14 cellular contexts compared by ENCODE assay signal in the genomic region with DNA sequence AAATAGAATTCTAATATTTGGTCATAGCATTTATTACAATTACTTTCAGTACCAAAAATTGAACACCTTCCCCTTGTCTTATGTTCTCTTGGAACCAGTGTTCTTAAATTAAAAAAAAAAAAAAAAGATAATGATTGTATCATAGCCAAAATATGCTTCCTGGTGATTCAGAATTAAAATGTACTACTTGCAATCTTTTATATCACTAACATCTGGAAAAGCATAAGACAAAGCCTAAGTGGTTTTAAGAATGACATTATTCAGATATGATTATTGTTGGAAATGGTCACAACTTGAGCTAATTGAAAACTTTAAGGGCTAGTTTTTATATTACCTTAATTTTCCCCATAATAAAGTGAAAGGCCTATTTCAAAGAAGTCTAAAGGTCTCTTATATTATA.
"Had no signal": no experiment of that assay in that cellular context is flagged by ENCODE, and none has a peak within 500 bp of the region (broad histone marks: within the 10 kb centered on the region; RNA-seq: fewer than 3 reads in every experiment).

No MANE protein-coding gene starts in this region.

- H3K27ac Mint-ChIP-seq: activated naive CD4-positive, alpha-beta T cell treated with anti-CD3 and anti-CD28 coated beads, Interleukin-2, amount 10 ng/mL, durations not matched to agents 7 days and 5 days; activated T-helper 2 cell treated with anti-CD3 and anti-CD28 coated beads, Interferon-gamma antibody, Interleukin-2, Interleukin-4, amounts not matched to agents 10 μg/mL and 5 μg/mL and 100 μg/mL, durations not matched to agents 14 hours and 24 hours and 36 hours; naive thymus-derived CD8-positive, alpha-beta T cell; stimulated activated naive CD8-positive, alpha-beta T cell treated with anti-CD3 and anti-CD28 coated beads, Interleukin-15, amount 100 ng/mL, for 72 hours had no signal

- H3K27ac ChIP-seq: adrenal gland, sigmoid colon, thoracic aorta had no signal

- H3K4me3 ChIP-seq: adrenal gland, lung, sigmoid colon, thoracic aorta had no signal

- H3K27me3 ChIP-seq: adrenal gland, sigmoid colon had no signal

- H3K36me3 Mint-ChIP-seq: activated naive CD4-positive, alpha-beta T cell treated with anti-CD3 and anti-CD28 coated beads, Interleukin-2, amount 10 ng/mL, durations not matched to agents 7 days and 5 days; brain; naive thymus-derived CD8-positive, alpha-beta T cell had no signal

- H3K4me1 ChIP-seq: adrenal gland had no signal

- H3K27me3 Mint-ChIP-seq: activated naive CD4-positive, alpha-beta T cell treated with anti-CD3 and anti-CD28 coated beads, Interleukin-2, amount 10 ng/mL, durations not matched to agents 7 days and 5 days; stimulated activated naive CD8-positive, alpha-beta T cell treated with anti-CD3 and anti-CD28 coated beads, Interleukin-15, amount 100 ng/mL, for 72 hours had no signal

- ATAC-seq: left colon; naive thymus-derived CD8-positive, alpha-beta T cell; stimulated activated naive CD8-positive, alpha-beta T cell treated with anti-CD3 and anti-CD28 coated beads, Interleukin-15, amount 100 ng/mL, for 72 hours had no signal

- H3K36me3 ChIP-seq: adrenal gland, sigmoid colon, thoracic aorta had no signal

- H3K9me3 Mint-ChIP-seq: activated naive CD4-positive, alpha-beta T cell treated with anti-CD3 and anti-CD28 coated beads, Interleukin-2, amount 10 ng/mL, durations not matched to agents 7 days and 5 days; activated T-helper 2 cell treated with anti-CD3 and anti-CD28 coated beads, Interferon-gamma antibody, Interleukin-2, Interleukin-4, amounts not matched to agents 10 μg/mL and 5 μg/mL and 100 μg/mL, durations not matched to agents 14 hours and 24 hours and 36 hours; brain; naive thymus-derived CD8-positive, alpha-beta T cell; stimulated activated naive CD8-positive, alpha-beta T cell treated with anti-CD3 and anti-CD28 coated beads, Interleukin-15, amount 100 ng/mL, for 72 hours had no signal

- H3K4me1 Mint-ChIP-seq: activated naive CD4-positive, alpha-beta T cell treated with anti-CD3 and anti-CD28 coated beads, Interleukin-2, amount 10 ng/mL, durations not matched to agents 7 days and 5 days; naive thymus-derived CD8-positive, alpha-beta T cell; stimulated activated naive CD8-positive, alpha-beta T cell treated with anti-CD3 and anti-CD28 coated beads, Interleukin-15, amount 100 ng/mL, for 72 hours had no signal

- H3K4me3 Mint-ChIP-seq: activated naive CD4-positive, alpha-beta T cell treated with anti-CD3 and anti-CD28 coated beads, Interleukin-2, amount 10 ng/mL, durations not matched to agents 7 days and 5 days; brain; naive thymus-derived CD8-positive, alpha-beta T cell; stimulated activated naive CD8-positive, alpha-beta T cell treated with anti-CD3 and anti-CD28 coated beads, Interleukin-15, amount 100 ng/mL, for 72 hours had no signal

- H3K9me3 ChIP-seq: adrenal gland, sigmoid colon, thoracic aorta had no signal

- DNase-seq: activated CD4-positive, alpha-beta T cell treated with anti-CD3 and anti-CD28 coated beads, Interleukin-2, amount 50 U/mL, for 1 hour; activated naive CD4-positive, alpha-beta T cell treated with anti-CD3 and anti-CD28 coated beads, Interleukin-2, amount 10 ng/mL, durations not matched to agents 7 days and 5 days; adrenal gland; hypothalamus; left colon; naive thymus-derived CD8-positive, alpha-beta T cell; sigmoid colon; stimulated activated CD4-positive, alpha-beta T cell treated with anti-CD3 and anti-CD28 coated beads, Interleukin-15, amount 100 ng/mL, for 24 hours; stimulated activated CD4-positive, alpha-beta T cell treated with anti-CD3 and anti-CD28 coated beads, Interleukin-4, amount 100 ng/mL, for 24 hours; stimulated activated naive CD8-positive, alpha-beta T cell treated with anti-CD3 and anti-CD28 coated beads, Interleukin-15, amount 100 ng/mL, for 72 hours had no signal
